ENCODE assay signal across 10 cellular contexts in the genomic region with DNA sequence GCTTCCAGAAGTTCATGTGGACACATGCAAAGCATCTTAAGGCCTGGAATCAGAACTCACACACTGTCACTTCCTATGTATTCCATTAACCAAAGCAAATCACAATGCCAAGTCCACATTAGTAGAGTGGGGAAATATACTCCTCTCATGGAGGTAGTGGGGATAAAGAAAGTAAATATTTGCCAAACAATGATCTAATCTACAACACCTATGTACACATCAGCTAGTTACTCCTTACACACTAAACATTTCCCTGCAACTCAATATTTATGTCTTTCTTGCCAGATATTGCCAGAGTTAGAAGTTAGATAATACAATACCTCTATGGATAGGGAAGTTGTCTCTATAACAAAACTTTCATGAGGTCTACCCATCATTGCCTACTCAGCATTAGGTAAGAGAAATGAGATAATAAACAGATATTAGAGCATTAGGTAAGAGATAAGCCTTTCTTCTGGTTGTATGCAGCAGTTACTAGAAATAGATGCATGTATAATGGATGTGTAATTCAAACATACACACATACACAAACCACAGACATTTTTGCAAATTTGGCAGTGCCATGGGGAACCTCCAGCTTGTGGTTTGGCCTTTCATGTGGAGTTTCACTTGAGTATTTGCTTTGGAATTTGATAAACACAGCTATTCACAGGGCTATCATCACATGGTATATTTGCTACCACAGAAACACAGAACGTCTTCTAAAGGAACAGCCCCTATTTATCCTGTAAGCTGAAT.
DNase-seq lines count a peak whose midpoint lies in the region; ATAC-seq and TF ChIP-seq lines count a peak whose summit lies in the region.
"Had no signal": no experiment of that assay in that cellular context is flagged by ENCODE, and none has a peak within 500 bp of the region (broad histone marks: within the 10 kb centered on the region; RNA-seq: fewer than 3 reads in every experiment).

No MANE protein-coding gene starts in this region.

- peak; percentile 86 for DNase-seq in AG08395 (ENCODE audit: low spot score)
- peak; percentile 96 for DNase-seq in HS-5 (ENCODE audit: low read depth)
- peak; percentile 96 for DNase-seq in SK-MEL-5 (ENCODE audit: low read depth, low spot score)
- peak; percentile 92 for DNase-seq in fibroblast of villous mesenchyme (ENCODE audit: low read depth)
- DNase-seq in activated CD4-positive, CD25-positive, alpha-beta regulatory T cell (lab: John Stamatoyannopoulos, UW) = no peak
- DNase-seq in caudate nucleus (lab: John Stamatoyannopoulos, UW) = no peak
- DNase-seq: CD4-positive, alpha-beta T cell had no signal

- in situ Hi-C loops in SK-MEL-5 (cut with HindIII; ENCODE audit: low pct_unique_long_range_greater_than_20kb, low sequenced_read_pairs) = no loop called here

- no peak for TF ChIP-seq CTCF in fibroblast of villous mesenchyme (IDR thresholded peaks at IDR 0.05; ENCODE audit: insufficient read depth, low read depth, low read length)

- H3K27ac ChIP-seq in caudate nucleus (ENCODE audit: low read depth, low read length) = no peak overlapping the region

- no peak for ATAC-seq in HG03095 (IDR thresholded peaks at IDR 0.05; ENCODE audit: unreplicated experiment)
- no peak for ATAC-seq in GM19328 (IDR thresholded peaks at IDR 0.05; ENCODE audit: unreplicated experiment)
- ATAC-seq: left lobe of liver had no signal

- H3K4me3 ChIP-seq in fibroblast of villous mesenchyme (ENCODE audit: low read depth, low read length) = no peak overlapping the region

Comparison
In these comparisons a context has a peak if more than half of its experiments do, and no peak if none do; other contexts are left out.
1. DNase-seq: peak in AG08395 (single experiment), HS-5 (single experiment), SK-MEL-5 (single experiment) and fibroblast of villous mesenchyme (single experiment); none in activated CD4-positive, CD25-positive, alpha-beta regulatory T cell (0 of 4) and caudate nucleus (0 of 61).